8 cellular contexts compared by ENCODE assay signal in genomic region chr14:37172024-37172869, GRCh38. TPM values are rescaled to one million over a fixed set of nuclear protein-coding genes. Genes with fewer than 3 reads are reported as not detected.
DNase-seq lines count a peak whose midpoint lies in the region; ATAC-seq and TF ChIP-seq lines count a peak whose summit lies in the region.

TSS of gene SLC25A21 (minus strand) at chr14:37172606.

- 0% methylated on average over 10 of the region's 66 CpGs for WGBS in right lobe of liver (ENCODE audit: insufficient coverage, low coverage, low lambda C conversion rate, missing lambda C conversion rate)

- H3K27ac ChIP-seq in HUES48 (ENCODE audit: low read depth, low read length) (peak within 1 kb of the TSS; percentile 97), RWPE1 (peak within 1 kb of the TSS; percentile 87), right lobe of liver (peak within 1 kb of the TSS; percentile 67 to 81 (median 79)), substantia nigra (ENCODE audit: low read depth, low read length, poor library complexity, severe bottlenecking) (peak within 1 kb of the TSS; percentile 61)
- H3K27ac ChIP-seq in CD4-positive, alpha-beta T cell (ENCODE audit: low read depth, low read length), result no peak within 1 kb of the TSS

- H3K27me3 ChIP-seq in HUES48 (ENCODE audit: control insufficient read depth, insufficient read depth, low read length), result no peaks in the 10 kb centered on the region; the same call in 1 of the 2 replicates
- no peaks in the 10 kb centered on the region for H3K27me3 ChIP-seq in right lobe of liver
- peaks cover 6% of the 10 kb centered on the region for H3K27me3 ChIP-seq in CD4-positive, alpha-beta T cell (ENCODE audit: control insufficient read depth, insufficient read depth, low read length)

- peak; percentile 88 for DNase-seq in AG20443 (ENCODE audit: low spot score)
- DNase-seq in RWPE1 (ENCODE audit: low spot score), result peak; percentile 85
- peak; percentile 72 for DNase-seq in endothelial cell (ENCODE audit: low spot score)
- DNase-seq in right lobe of liver, result peak; percentile 76 to 77 (median 77)
- peak in 48 of 49 donors; percentile 18 to 83 (median 60) for DNase-seq in substantia nigra (lab: John Stamatoyannopoulos, UW)
- no peak for DNase-seq in CD4-positive, alpha-beta T cell

- TF ChIP-seq CTCF in RWPE1 (conservative IDR thresholded peaks at IDR 0.05; ENCODE audit: low read depth) (no peak), endothelial cell (IDR thresholded peaks at IDR 0.05; ENCODE audit: unreplicated experiment) (no peak), right lobe of liver (IDR thresholded peaks at IDR 0.05) (peak in 1 of 4 donors; percentile 17)
- TF ChIP-seq CTCF in CD4-positive, alpha-beta T cell (IDR thresholded peaks at IDR 0.05), result no peak

- intact Hi-C loops in right lobe of liver (cut with DNase I), result no loop called here
- intact Hi-C loops in CD4-positive, alpha-beta T cell (cut with DNase I, micrococcal nuclease), result no loop called here

- H3K4me3 ChIP-seq in HUES48 (ENCODE audit: low read depth, low read length) (peak within 1 kb of the TSS; percentile 84), right lobe of liver (peak within 1 kb of the TSS; percentile 67 to 91 (median 76))

- peak; percentile 39 for TF ChIP-seq POLR2A in right lobe of liver (IDR thresholded peaks at IDR 0.05)

- no peaks in the 10 kb centered on the region for H3K36me3 Mint-ChIP-seq in endothelial cell (ENCODE audit: low read depth, unreplicated experiment)
- no peaks in the 10 kb centered on the region for H3K36me3 Mint-ChIP-seq in CD4-positive, alpha-beta T cell (ENCODE audit: low read depth)

- ATAC-seq in right lobe of liver (peak; percentile 95 to 98 (median 96)), GM21526 (IDR thresholded peaks at IDR 0.05; ENCODE audit: low FRiP score, unreplicated experiment) (no peak)
- ATAC-seq in CD4-positive, alpha-beta T cell (ENCODE audit: poor library complexity), result no peak

- H3K9ac ChIP-seq in HUES48 (ENCODE audit: low read depth, low read length), result peak within 1 kb of the TSS; percentile 95

- CTCF ChIA-PET in RWPE1 (lab: Yijun Ruan, JAX), result interaction anchor here (0.6 to 1.8 kb wide), 2 partner anchors 22 to 59 kb away, joined by 4 read pairs; no protein-coding TSS in a partner anchor
- CTCF ChIA-PET in CD4-positive, alpha-beta T cell (lab: Charles Lee), result no interaction called here

- H3K9me3 ChIP-seq in HUES48 (ENCODE audit: control insufficient read depth, insufficient read depth, low read length), result no peaks in the 10 kb centered on the region
- H3K9me3 ChIP-seq in right lobe of liver, result no peaks in the 10 kb centered on the region
- no peaks in the 10 kb centered on the region for H3K9me3 ChIP-seq in CD4-positive, alpha-beta T cell (ENCODE audit: control insufficient read depth, low read length)

- H3K4me1 Mint-ChIP-seq in endothelial cell (ENCODE audit: unreplicated experiment), result no peaks in the 10 kb centered on the region
- no peaks in the 10 kb centered on the region for H3K4me1 Mint-ChIP-seq in CD4-positive, alpha-beta T cell (ENCODE audit: low read depth)

- POLR2A ChIA-PET in RWPE1 (lab: Yijun Ruan, JAX; ENCODE audit: low non-redundant PET), result no interaction called here
- POLR2A ChIA-PET in CD4-positive, alpha-beta T cell (lab: Charles Lee), result no interaction called here

- H3K27me3 Mint-ChIP-seq in endothelial cell (ENCODE audit: unreplicated experiment), result no peaks in the 10 kb centered on the region
- peaks cover 22% of the 10 kb centered on the region for H3K27me3 Mint-ChIP-seq in CD4-positive, alpha-beta T cell

- H3K9me3 Mint-ChIP-seq in endothelial cell (ENCODE audit: unreplicated experiment), result no peaks in the 10 kb centered on the region
- peaks cover 7% of the 10 kb centered on the region for H3K9me3 Mint-ChIP-seq in CD4-positive, alpha-beta T cell

- peak within 1 kb of the TSS; percentile 91 for H3K27ac Mint-ChIP-seq in endothelial cell (ENCODE audit: unreplicated experiment)
- no peak within 1 kb of the TSS for H3K27ac Mint-ChIP-seq in CD4-positive, alpha-beta T cell

- peak within 1 kb of the TSS; percentile 96 for H3K4me3 Mint-ChIP-seq in endothelial cell (ENCODE audit: unreplicated experiment)
- H3K4me3 Mint-ChIP-seq in CD4-positive, alpha-beta T cell, result no peak within 1 kb of the TSS

- H3K36me3 ChIP-seq in HUES48 (ENCODE audit: control insufficient read depth, insufficient read depth, low read length), result no peaks in the 10 kb centered on the region
- no peaks in the 10 kb centered on the region for H3K36me3 ChIP-seq in right lobe of liver

- H3K4me1 ChIP-seq in HUES48 (ENCODE audit: control insufficient read depth, insufficient read depth, low read length), result peaks cover 34% of the 10 kb centered on the region
- peaks cover 0 to 23% (median 5%) of the 10 kb centered on the region in 4 donors for H3K4me1 ChIP-seq in right lobe of liver

RNA-seq across cellular contexts. Expression of gene SLC25A21, which starts in this region (rescaled TPM):
- total RNA-seq in endothelial cell (ENCODE audit: unreplicated experiment), result 1.2 TPM
- total RNA-seq in right lobe of liver, result under 1 TPM in 5 of 6 experiments, not detected in 1; 0.09 to 0.37 (median 0.18) TPM
- total RNA-seq in CD4-positive, alpha-beta T cell, result not detected

Comparison
In these comparisons a context has a peak if more than half of its experiments do, and no peak if none do; other contexts are left out.
1. Peak in DNase-seq, ATAC-seq, H3K4me3 ChIP-seq and H3K27ac ChIP-seq in right lobe of liver; RNA of the gene not detected or under 1 TPM.
2. DNase-seq: peak in AG20443 (single experiment), RWPE1 (single experiment), endothelial cell (single experiment) and substantia nigra (48 of 49); none in CD4-positive, alpha-beta T cell (0 of 10).